8 cellular contexts compared by ENCODE assay signal in the genomic region with DNA sequence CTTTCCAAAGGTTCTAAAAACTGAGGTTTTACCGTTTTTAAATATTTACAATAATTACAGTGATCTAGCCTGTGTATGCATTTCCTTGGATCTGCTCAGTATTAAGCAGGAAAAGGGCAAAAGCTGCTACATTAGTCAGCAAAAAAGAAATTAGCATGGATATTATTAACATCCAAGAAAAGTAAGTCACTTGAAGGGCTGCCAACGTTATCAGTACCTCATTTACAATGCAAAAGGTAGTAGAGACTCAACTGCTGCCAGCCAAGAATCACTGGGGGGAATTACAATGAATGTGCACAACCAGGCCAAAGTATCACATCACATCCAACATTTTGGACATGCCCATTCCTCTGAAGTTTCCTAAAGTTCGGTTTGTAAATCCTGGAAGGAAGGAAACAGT. TPM values are rescaled to one million over a fixed set of nuclear protein-coding genes. Genes with fewer than 3 reads are reported as not detected.
DNase-seq lines count a peak whose midpoint lies in the region; ATAC-seq and TF ChIP-seq lines count a peak whose summit lies in the region.

No MANE protein-coding gene starts in this region.

- no peaks in the 10 kb centered on the region for H3K27me3 Mint-ChIP-seq in endodermal cell (ENCODE audit: insufficient read depth)
- H3K27me3 Mint-ChIP-seq in naive thymus-derived CD4-positive, alpha-beta T cell = peaks cover 18 to 54% (median 26%) of the 10 kb centered on the region in 5 donors

- H3K36me3 Mint-ChIP-seq in endodermal cell (ENCODE audit: low read depth) = peaks cover 20% of the 10 kb centered on the region
- peaks cover 0 to 4% (median 0%) of the 10 kb centered on the region in 5 donors for H3K36me3 Mint-ChIP-seq in naive thymus-derived CD4-positive, alpha-beta T cell

- WGBS in endodermal cell (ENCODE audit: insufficient coverage in 1 of 2, insufficient read length in 1 of 2), 2 experiments = 0 to 13% methylated on average over 1 to 3 of the region's 3 CpGs

- H3K4me1 Mint-ChIP-seq in endodermal cell = peaks cover 61% of the 10 kb centered on the region
- peaks cover 12 to 38% (median 34%) of the 10 kb centered on the region in 7 donors for H3K4me1 Mint-ChIP-seq in naive thymus-derived CD4-positive, alpha-beta T cell

- H3K27ac Mint-ChIP-seq in endodermal cell = peak overlapping the region; percentile 100
- peak overlapping the region in 1 of 9 donors; percentile 31 for H3K27ac Mint-ChIP-seq in naive thymus-derived CD4-positive, alpha-beta T cell

- H3K36me3 ChIP-seq in endodermal cell (ENCODE audit: control insufficient read depth, insufficient read depth, low read length) = peaks cover 41% of the 10 kb centered on the region
- no peaks in the 10 kb centered on the region for H3K36me3 ChIP-seq in naive thymus-derived CD4-positive, alpha-beta T cell (ENCODE audit: control insufficient read depth in 2 of 3, insufficient read depth in 3 of 3, low read length in 3 of 3)

- H3K4me3 Mint-ChIP-seq in endodermal cell = peak overlapping the region; percentile 99
- peak overlapping the region; percentile 6 to 97 (median 92) for H3K4me3 Mint-ChIP-seq in naive thymus-derived CD4-positive, alpha-beta T cell

- peak overlapping the region; percentile 89 for H3K4me3 ChIP-seq in AG04449 (ENCODE audit: low read depth, low read length)
- H3K4me3 ChIP-seq in endodermal cell (ENCODE audit: low read length) = peak overlapping the region; percentile 99
- no peak overlapping the region for H3K4me3 ChIP-seq in naive thymus-derived CD4-positive, alpha-beta T cell (ENCODE audit: low read length)

- peaks cover 20% of the 10 kb centered on the region for H3K4me1 ChIP-seq in endodermal cell (ENCODE audit: control insufficient read depth, insufficient read depth, low read length)
- H3K4me1 ChIP-seq in naive thymus-derived CD4-positive, alpha-beta T cell (ENCODE audit: control insufficient read depth in 2 of 2, insufficient read depth in 2 of 2, low read length in 2 of 2) = no peaks in the 10 kb centered on the region

- DNase-seq in AG04449 (ENCODE audit: low read depth, low spot score) (no peak), M059J (ENCODE audit: low read depth) (peak; percentile 78), endodermal cell (no peak), NCI-H748 treated with DMSO at 0.1 percent for 48 hours (lab: John Stamatoyannopoulos, UW) (no peak), DMS153 (lab: John Stamatoyannopoulos, UW) (no peak)
- DNase-seq in naive thymus-derived CD4-positive, alpha-beta T cell = no peak

- H3K27me3 ChIP-seq in endodermal cell (ENCODE audit: control insufficient read depth, insufficient read depth, low read length, poor library complexity, severe bottlenecking) = no peaks in the 10 kb centered on the region
- no peaks in the 10 kb centered on the region for H3K27me3 ChIP-seq in naive thymus-derived CD4-positive, alpha-beta T cell (ENCODE audit: control insufficient read depth in 2 of 2, insufficient read depth in 2 of 2, low read length in 2 of 2)

- peak overlapping the region; percentile 100 for H3K9ac ChIP-seq in endodermal cell (ENCODE audit: extremely low read depth, low read length, poor library complexity, severe bottlenecking)

- intact Hi-C loops in naive thymus-derived CD4-positive, alpha-beta T cell (cut with micrococcal nuclease) = loop anchor here in 1 of 2 donors (10.0 kb wide), 1 partner anchor 70 kb away; no protein-coding TSS in a partner anchor

- POLR2A ChIA-PET in AG04449 (lab: Yijun Ruan, JAX) = interaction anchor here (0.6 to 1.6 kb wide), 4 partner anchors 22 to 70 kb away, joined by 3 to 9 read pairs (median 4); no protein-coding TSS in a partner anchor
- POLR2A ChIA-PET in naive thymus-derived CD4-positive, alpha-beta T cell (lab: Charles Lee) = no interaction called here

- H3K9me3 ChIP-seq in endodermal cell (ENCODE audit: control insufficient read depth, low read length) = no peaks in the 10 kb centered on the region
- no peaks in the 10 kb centered on the region for H3K9me3 ChIP-seq in naive thymus-derived CD4-positive, alpha-beta T cell (ENCODE audit: control insufficient read depth in 2 of 3, low read length in 3 of 3)

- CTCF ChIA-PET in AG04449 (lab: Yijun Ruan, JAX) = interaction anchor here (1.0 to 8.7 kb wide), 6 partner anchors 15 to 118 kb away, joined by 3 to 65 read pairs (median 4); no protein-coding TSS in a partner anchor
- CTCF ChIA-PET in naive thymus-derived CD4-positive, alpha-beta T cell (lab: Charles Lee) = interaction anchor here (0.6 to 1.4 kb wide), 2 partner anchors 10 to 67 kb away, joined by 3 read pairs; no protein-coding TSS in a partner anchor

- ATAC-seq in naive thymus-derived CD4-positive, alpha-beta T cell = no peak
- ATAC-seq in HG03460 (IDR thresholded peaks at IDR 0.05; ENCODE audit: unreplicated experiment) = no peak
- no peak for ATAC-seq in GM18907 (IDR thresholded peaks at IDR 0.05; ENCODE audit: unreplicated experiment)

- no peak for TF ChIP-seq CTCF in AG04449 (IDR thresholded peaks at IDR 0.05; ENCODE audit: insufficient read depth, low read length, missing control alignments)
- TF ChIP-seq CTCF in endodermal cell (conservative IDR thresholded peaks at IDR 0.05) = no peak

- peak overlapping the region; percentile 100 for H3K27ac ChIP-seq in endodermal cell (ENCODE audit: low read depth, low read length)
- H3K27ac ChIP-seq in naive thymus-derived CD4-positive, alpha-beta T cell (ENCODE audit: low read depth, low read length) = no peak overlapping the region

- H3K9me3 Mint-ChIP-seq in endodermal cell = no peaks in the 10 kb centered on the region
- no peaks in the 10 kb centered on the region for H3K9me3 Mint-ChIP-seq in naive thymus-derived CD4-positive, alpha-beta T cell

RNA-seq across cellular contexts. Expression of a gene that starts 1.9 kb away (rescaled TPM):
- total RNA-seq in M059J (2014; rRNA removed; shearing (Covaris generic)) = 300 and 364 TPM in 2 replicates
- total RNA-seq in endodermal cell = 100 to 1,000 TPM; 275 to 308 TPM
- 390 TPM for polyA plus RNA-seq in endodermal cell (2013, experiment 1 of 2)
- 405 TPM for polyA plus RNA-seq in endodermal cell (2013, experiment 2 of 2)
- total RNA-seq in naive thymus-derived CD4-positive, alpha-beta T cell = 10 to 100 TPM in 2 of 5 experiments, 1 to 10 TPM in 3; 4.4 to 14.9 (median 7.4) TPM
- polyA plus RNA-seq in naive thymus-derived CD4-positive, alpha-beta T cell = 10 to 100 TPM; 12.9 to 18.2 TPM

Comparison
In these comparisons a context has a peak if more than half of its experiments do, and no peak if none do; other contexts are left out.
1. RNA of a gene that starts 1.9 kb away (total RNA-seq): 300 to 364 TPM in M059J and 275 to 308 TPM in endodermal cell; 4.4 to 14.9 TPM in naive thymus-derived CD4-positive, alpha-beta T cell; every median in the first group is over 10 times any median in the second.